In the genomic region with DNA sequence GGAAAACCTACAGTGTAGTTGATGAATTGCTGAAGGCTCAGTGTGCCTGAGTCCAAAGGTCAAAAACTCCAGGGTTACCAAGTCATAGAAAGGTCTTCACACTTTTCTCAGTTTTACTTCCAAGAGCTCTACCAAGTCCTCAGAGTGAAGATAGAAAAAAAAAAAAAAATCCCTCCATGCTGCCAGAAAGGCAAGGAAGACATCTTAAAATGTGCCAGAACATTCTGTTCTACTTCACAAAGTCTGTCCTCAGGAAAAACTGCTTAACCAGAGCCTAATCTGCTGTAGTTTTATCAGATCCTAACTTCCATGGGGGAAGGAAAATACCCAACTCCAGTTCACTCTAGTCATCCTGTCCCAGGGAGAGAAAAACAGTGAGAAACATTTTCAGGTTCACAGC, we compare ENCODE assay signal across 20 cellular contexts.
"Had no signal": no experiment of that assay in that cellular context is flagged by ENCODE, and none has a peak within 500 bp of the region (broad histone marks: within the 10 kb centered on the region; RNA-seq: fewer than 3 reads in every experiment).

No MANE protein-coding gene starts in this region.

- H3K4me3 ChIP-seq: lower lobe of right lung, mucosa of descending colon, testis had no signal

- ATAC-seq: activated CD8-positive, alpha-beta T cell treated with anti-CD3 and anti-CD28 coated beads, Interleukin-2, amount 10 ng/mL, durations not matched to agents 7 days and 5 days; lower lobe of right lung; mucosa of descending colon; naive thymus-derived CD8-positive, alpha-beta T cell; stimulated activated naive CD8-positive, alpha-beta T cell treated with anti-CD3 and anti-CD28 coated beads, Interleukin-15, amount 100 ng/mL, for 72 hours; T-helper 17 cell had no signal

- H3K36me3 ChIP-seq: lower lobe of right lung, neutrophil had no signal

- H3K9me3 ChIP-seq: lower lobe of right lung, mucosa of descending colon, neutrophil, testis had no signal

- H3K36me3 Mint-ChIP-seq: activated naive CD8-positive, alpha-beta T cell; naive thymus-derived CD8-positive, alpha-beta T cell had no signal

- DNase-seq: activated CD4-positive, alpha-beta T cell treated with anti-CD3 and anti-CD28 coated beads for 48 hours; activated CD8-positive, alpha-beta memory T cell treated with anti-CD3 and anti-CD28 coated beads, Interleukin-2, amount 50 U/mL, for 4 hours; activated CD8-positive, alpha-beta T cell treated with anti-CD3 and anti-CD28 coated beads, Interleukin-2, amount 10 ng/mL, durations not matched to agents 7 days and 5 days; activated effector memory CD4-positive, alpha-beta T cell treated with anti-CD3 and anti-CD28 coated beads, Interleukin-2, amount 50 U/mL, for 16 hours; activated T-cell treated with anti-CD3 and anti-CD28 coated beads, Interleukin-2, amount 50 U/mL, for 48 hours; cerebellar nuclear complex; hippocampal formation; kidney glomerular epithelial cell; lower lobe of right lung; mucosa of descending colon; naive thymus-derived CD8-positive, alpha-beta T cell; retina; stimulated activated naive CD8-positive, alpha-beta T cell treated with anti-CD3 and anti-CD28 coated beads, Interleukin-15, amount 100 ng/mL, for 72 hours; T-helper 17 cell; testis had no signal

- H3K27ac Mint-ChIP-seq: activated CD8-positive, alpha-beta T cell treated with anti-CD3 and anti-CD28 coated beads, Interleukin-2, amount 10 ng/mL, durations not matched to agents 7 days and 5 days; activated naive CD8-positive, alpha-beta T cell; naive thymus-derived CD8-positive, alpha-beta T cell; stimulated activated naive CD8-positive, alpha-beta T cell treated with anti-CD3 and anti-CD28 coated beads, Interleukin-15, amount 100 ng/mL, for 72 hours; T-helper 17 cell had no signal

- H3K4me1 ChIP-seq: lower lobe of right lung had no signal

- H3K27me3 Mint-ChIP-seq: activated naive CD8-positive, alpha-beta T cell; stimulated activated naive CD8-positive, alpha-beta T cell treated with anti-CD3 and anti-CD28 coated beads, Interleukin-15, amount 100 ng/mL, for 72 hours; T-helper 17 cell had no signal

- H3K27me3 ChIP-seq: neutrophil, testis had no signal

- FAIRE-seq: urothelium cell line had no signal

- H3K4me1 Mint-ChIP-seq: naive thymus-derived CD8-positive, alpha-beta T cell; stimulated activated naive CD8-positive, alpha-beta T cell treated with anti-CD3 and anti-CD28 coated beads, Interleukin-15, amount 100 ng/mL, for 72 hours; T-helper 17 cell had no signal

- H3K4me3 Mint-ChIP-seq: activated CD8-positive, alpha-beta T cell treated with anti-CD3 and anti-CD28 coated beads, Interleukin-2, amount 10 ng/mL, durations not matched to agents 7 days and 5 days; activated naive CD8-positive, alpha-beta T cell; naive thymus-derived CD8-positive, alpha-beta T cell; stimulated activated naive CD8-positive, alpha-beta T cell treated with anti-CD3 and anti-CD28 coated beads, Interleukin-15, amount 100 ng/mL, for 72 hours; T-helper 17 cell; WTC11 had no signal

- H3K27ac ChIP-seq: epithelial cell of prostate, lower lobe of right lung, neutrophil had no signal
